ENCODE assay signal across 1 cellular context in the genomic region with DNA sequence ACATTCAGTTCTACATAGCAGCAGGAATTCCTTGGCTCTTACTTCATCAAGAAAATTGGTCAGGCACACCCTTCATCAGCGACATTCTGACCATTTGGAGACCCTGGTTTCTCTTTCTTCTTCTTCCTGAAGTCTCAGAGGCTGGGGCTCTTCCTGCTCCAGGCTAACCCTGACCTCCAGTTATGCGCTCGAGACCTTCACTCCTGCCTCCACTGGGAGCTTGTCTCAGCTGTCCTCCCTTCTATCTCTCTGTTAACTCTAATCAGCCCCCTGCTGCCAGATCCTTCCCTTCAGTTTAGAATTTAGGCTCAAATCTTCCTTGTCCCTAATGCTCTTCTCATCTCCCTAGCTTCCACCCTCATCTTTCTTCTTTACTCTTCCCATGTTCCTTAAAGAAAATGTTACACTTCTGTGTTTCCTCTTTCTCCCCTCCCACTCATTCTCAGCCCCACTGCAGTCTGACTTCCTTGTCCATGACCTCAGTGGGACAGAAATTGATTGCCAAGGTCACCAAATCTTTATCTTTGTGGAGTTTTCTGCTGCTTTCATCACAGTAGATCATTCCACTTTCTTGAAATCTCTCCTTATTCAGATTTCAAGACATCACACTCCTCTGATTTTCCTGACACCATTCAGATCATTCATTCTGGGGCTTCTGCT.
TF ChIP-seq lines count a peak whose summit lies in the region.

No MANE protein-coding gene starts in this region.

TF ChIP-seq in GM23338, 12 proteins besides CTCF, POLR2A, EP300 and RAD21 (continued from another document):
- TF ChIP-seq JUNB (IDR thresholded peaks at IDR 0.05; ENCODE audit: unreplicated experiment) (no peak), POLR2AphosphoS5 (IDR thresholded peaks at IDR 0.05; ENCODE audit: low read depth) (no peak), EZH2 (IDR thresholded peaks at IDR 0.05; ENCODE audit: low read depth, unreplicated experiment) (no peak), CREB1 (CRISPR knock-in tag; IDR thresholded peaks at IDR 0.05; ENCODE audit: low read depth) (no peak), ZNF114 (CRISPR knock-in tag; IDR thresholded peaks at IDR 0.05) (no peak), STAT1 (IDR thresholded peaks at IDR 0.05; ENCODE audit: unreplicated experiment) (no peak), EZH2phosphoT487 (IDR thresholded peaks at IDR 0.05; ENCODE audit: unreplicated experiment) (no peak), NANOG (IDR thresholded peaks at IDR 0.05; ENCODE audit: borderline replicate concordance) (no peak), ZNF331 (CRISPR knock-in tag; IDR thresholded peaks at IDR 0.05; ENCODE audit: low read depth) (no peak)
- TF ChIP-seq, protein P1, sequence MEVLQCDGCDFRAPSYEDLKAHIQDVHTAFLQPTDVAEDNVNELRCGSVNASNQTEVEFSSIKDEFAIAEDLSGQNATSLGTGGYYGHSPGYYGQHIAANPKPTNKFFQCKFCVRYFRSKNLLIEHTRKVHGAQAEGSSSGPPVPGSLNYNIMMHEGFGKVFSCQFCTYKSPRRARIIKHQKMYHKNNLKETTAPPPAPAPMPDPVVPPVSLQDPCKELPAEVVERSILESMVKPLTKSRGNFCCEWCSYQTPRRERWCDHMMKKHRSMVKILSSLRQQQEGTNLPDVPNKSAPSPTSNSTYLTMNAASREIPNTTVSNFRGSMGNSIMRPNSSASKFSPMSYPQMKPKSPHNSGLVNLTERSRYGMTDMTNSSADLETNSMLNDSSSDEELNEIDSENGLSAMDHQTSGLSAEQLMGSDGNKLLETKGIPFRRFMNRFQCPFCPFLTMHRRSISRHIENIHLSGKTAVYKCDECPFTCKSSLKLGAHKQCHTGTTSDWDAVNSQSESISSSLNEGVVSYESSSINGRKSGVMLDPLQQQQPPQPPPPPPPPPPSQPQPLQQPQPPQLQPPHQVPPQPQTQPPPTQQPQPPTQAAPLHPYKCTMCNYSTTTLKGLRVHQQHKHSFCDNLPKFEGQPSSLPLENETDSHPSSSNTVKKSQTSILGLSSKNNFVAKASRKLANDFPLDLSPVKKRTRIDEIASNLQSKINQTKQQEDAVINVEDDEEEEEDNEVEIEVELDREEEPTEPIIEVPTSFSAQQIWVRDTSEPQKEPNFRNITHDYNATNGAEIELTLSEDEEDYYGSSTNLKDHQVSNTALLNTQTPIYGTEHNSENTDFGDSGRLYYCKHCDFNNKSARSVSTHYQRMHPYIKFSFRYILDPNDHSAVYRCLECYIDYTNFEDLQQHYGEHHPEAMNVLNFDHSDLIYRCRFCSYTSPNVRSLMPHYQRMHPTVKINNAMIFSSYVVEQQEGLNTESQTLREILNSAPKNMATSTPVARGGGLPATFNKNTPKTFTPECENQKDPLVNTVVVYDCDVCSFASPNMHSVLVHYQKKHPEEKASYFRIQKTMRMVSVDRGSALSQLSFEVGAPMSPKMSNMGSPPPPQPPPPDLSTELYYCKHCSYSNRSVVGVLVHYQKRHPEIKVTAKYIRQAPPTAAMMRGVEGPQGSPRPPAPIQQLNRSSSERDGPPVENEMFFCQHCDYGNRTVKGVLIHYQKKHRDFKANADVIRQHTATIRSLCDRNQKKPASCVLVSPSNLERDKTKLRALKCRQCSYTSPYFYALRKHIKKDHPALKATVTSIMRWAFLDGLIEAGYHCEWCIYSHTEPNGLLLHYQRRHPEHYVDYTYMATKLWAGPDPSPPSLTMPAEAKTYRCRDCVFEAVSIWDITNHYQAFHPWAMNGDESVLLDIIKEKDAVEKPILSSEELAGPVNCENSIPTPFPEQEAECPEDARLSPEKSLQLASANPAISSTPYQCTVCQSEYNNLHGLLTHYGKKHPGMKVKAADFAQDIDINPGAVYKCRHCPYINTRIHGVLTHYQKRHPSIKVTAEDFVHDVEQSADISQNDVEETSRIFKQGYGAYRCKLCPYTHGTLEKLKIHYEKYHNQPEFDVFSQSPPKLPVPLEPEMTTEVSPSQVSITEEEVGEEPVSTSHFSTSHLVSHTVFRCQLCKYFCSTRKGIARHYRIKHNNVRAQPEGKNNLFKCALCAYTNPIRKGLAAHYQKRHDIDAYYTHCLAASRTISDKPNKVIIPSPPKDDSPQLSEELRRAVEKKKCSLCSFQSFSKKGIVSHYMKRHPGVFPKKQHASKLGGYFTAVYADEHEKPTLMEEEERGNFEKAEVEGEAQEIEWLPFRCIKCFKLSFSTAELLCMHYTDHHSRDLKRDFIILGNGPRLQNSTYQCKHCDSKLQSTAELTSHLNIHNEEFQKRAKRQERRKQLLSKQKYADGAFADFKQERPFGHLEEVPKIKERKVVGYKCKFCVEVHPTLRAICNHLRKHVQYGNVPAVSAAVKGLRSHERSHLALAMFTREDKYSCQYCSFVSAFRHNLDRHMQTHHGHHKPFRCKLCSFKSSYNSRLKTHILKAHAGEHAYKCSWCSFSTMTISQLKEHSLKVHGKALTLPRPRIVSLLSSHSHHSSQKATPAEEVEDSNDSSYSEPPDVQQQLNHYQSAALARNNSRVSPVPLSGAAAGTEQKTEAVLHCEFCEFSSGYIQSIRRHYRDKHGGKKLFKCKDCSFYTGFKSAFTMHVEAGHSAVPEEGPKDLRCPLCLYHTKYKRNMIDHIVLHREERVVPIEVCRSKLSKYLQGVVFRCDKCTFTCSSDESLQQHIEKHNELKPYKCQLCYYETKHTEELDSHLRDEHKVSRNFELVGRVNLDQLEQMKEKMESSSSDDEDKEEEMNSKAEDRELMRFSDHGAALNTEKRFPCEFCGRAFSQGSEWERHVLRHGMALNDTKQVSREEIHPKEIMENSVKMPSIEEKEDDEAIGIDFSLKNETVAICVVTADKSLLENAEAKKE (CRISPR knock-in tag; IDR thresholded peaks at IDR 0.05): no peak
- TF ChIP-seq, protein P2, sequence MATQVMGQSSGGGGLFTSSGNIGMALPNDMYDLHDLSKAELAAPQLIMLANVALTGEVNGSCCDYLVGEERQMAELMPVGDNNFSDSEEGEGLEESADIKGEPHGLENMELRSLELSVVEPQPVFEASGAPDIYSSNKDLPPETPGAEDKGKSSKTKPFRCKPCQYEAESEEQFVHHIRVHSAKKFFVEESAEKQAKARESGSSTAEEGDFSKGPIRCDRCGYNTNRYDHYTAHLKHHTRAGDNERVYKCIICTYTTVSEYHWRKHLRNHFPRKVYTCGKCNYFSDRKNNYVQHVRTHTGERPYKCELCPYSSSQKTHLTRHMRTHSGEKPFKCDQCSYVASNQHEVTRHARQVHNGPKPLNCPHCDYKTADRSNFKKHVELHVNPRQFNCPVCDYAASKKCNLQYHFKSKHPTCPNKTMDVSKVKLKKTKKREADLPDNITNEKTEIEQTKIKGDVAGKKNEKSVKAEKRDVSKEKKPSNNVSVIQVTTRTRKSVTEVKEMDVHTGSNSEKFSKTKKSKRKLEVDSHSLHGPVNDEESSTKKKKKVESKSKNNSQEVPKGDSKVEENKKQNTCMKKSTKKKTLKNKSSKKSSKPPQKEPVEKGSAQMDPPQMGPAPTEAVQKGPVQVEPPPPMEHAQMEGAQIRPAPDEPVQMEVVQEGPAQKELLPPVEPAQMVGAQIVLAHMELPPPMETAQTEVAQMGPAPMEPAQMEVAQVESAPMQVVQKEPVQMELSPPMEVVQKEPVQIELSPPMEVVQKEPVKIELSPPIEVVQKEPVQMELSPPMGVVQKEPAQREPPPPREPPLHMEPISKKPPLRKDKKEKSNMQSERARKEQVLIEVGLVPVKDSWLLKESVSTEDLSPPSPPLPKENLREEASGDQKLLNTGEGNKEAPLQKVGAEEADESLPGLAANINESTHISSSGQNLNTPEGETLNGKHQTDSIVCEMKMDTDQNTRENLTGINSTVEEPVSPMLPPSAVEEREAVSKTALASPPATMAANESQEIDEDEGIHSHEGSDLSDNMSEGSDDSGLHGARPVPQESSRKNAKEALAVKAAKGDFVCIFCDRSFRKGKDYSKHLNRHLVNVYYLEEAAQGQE (IDR thresholded peaks at IDR 0.05; ENCODE audit: unreplicated experiment): no peak
